1 cellular context compared by ENCODE assay signal in genomic region chr17:62826956-62827355, GRCh38.
TF ChIP-seq lines count a peak whose summit lies in the region.

No MANE protein-coding gene starts in this region.

TF ChIP-seq in SK-N-SH treated with all-trans-retinoic acid at 6 μM for 48 hours, 23 proteins besides CTCF, POLR2A, EP300 and RAD21 (continued from another document):
- no peak for TF ChIP-seq PATZ1 (CRISPR knock-in tag; IDR thresholded peaks at IDR 0.05; ENCODE audit: borderline replicate concordance)
- no peak for TF ChIP-seq ZFP30 (CRISPR knock-in tag; IDR thresholded peaks at IDR 0.05)
- no peak for TF ChIP-seq PPARA (CRISPR knock-in tag; IDR thresholded peaks at IDR 0.05; ENCODE audit: borderline replicate concordance)
- TF ChIP-seq GLIS3 (CRISPR knock-in tag; IDR thresholded peaks at IDR 0.05): no peak
- TF ChIP-seq ZC3H10 (CRISPR knock-in tag; IDR thresholded peaks at IDR 0.05): no peak
- no peak for TF ChIP-seq ZNF565 (CRISPR knock-in tag; conservative IDR thresholded peaks at IDR 0.05; ENCODE audit: low read depth)
- TF ChIP-seq RARB (CRISPR knock-in tag; IDR thresholded peaks at IDR 0.05): no peak
- no peak for TF ChIP-seq ZNF70 (CRISPR knock-in tag; IDR thresholded peaks at IDR 0.05)
- TF ChIP-seq POU6F1 (CRISPR knock-in tag; IDR thresholded peaks at IDR 0.05; ENCODE audit: borderline replicate concordance, low read depth): no peak
